ENCODE assay signal across 9 cellular contexts in genomic region chr7:102891693-102892261, GRCh38. TPM values are rescaled to one million over a fixed set of nuclear protein-coding genes. Genes with fewer than 3 reads are reported as not detected.
A peak's percentile ranks its signal among the peaks of the same experiment; 100 is the strongest.
DNase-seq lines count a peak whose midpoint lies in the region; ATAC-seq, FAIRE-seq and TF ChIP-seq lines count a peak whose summit lies in the region.
"Had no signal": no experiment of that assay in that cellular context is flagged by ENCODE, and none has a peak within 500 bp of the region (broad histone marks: within the 10 kb centered on the region; RNA-seq: fewer than 3 reads in every experiment).

No MANE protein-coding gene starts in this region.

- H3K36me3 Mint-ChIP-seq in brain: no peaks in the 10 kb centered on the region
- H3K36me3 Mint-ChIP-seq in activated naive CD8-positive, alpha-beta T cell treated with anti-CD3 and anti-CD28 coated beads, Interleukin-2, amount 50 U/mL, for 24 hours (ENCODE audit: low read depth): no peaks in the 10 kb centered on the region
- H3K36me3 Mint-ChIP-seq: memory B cell had no signal

- FAIRE-seq in GM19239 (lab: Jason Lieb, UNC): no peak

- H3K4me3 ChIP-seq in lung: no peak overlapping the region

- H3K27ac Mint-ChIP-seq in brain: peak overlapping the region in 3 of 5 experiments; percentile 69 to 92 (median 70)
- H3K27ac Mint-ChIP-seq in activated naive CD8-positive, alpha-beta T cell treated with anti-CD3 and anti-CD28 coated beads, Interleukin-2, amount 50 U/mL, for 24 hours: no peak overlapping the region
- H3K27ac Mint-ChIP-seq: memory B cell had no signal

- TF ChIP-seq CTCF in brain (conservative IDR thresholded peaks at IDR 0.05) (no peak), lung (IDR thresholded peaks at IDR 0.05; ENCODE audit: control extremely low read depth, extremely low read depth) (no peak)

- peak; percentile 39 for ATAC-seq in lung (ENCODE audit: insufficient read depth, low FRiP score)
- ATAC-seq in HG02678 (IDR thresholded peaks at IDR 0.05; ENCODE audit: unreplicated experiment): no peak
- no peak for ATAC-seq in GM21576 (IDR thresholded peaks at IDR 0.05; ENCODE audit: unreplicated experiment)
- no peak for ATAC-seq in activated naive CD8-positive, alpha-beta T cell treated with anti-CD3 and anti-CD28 coated beads, Interleukin-2, amount 50 U/mL, for 24 hours

- in situ Hi-C loops in ACHN (cut with HindIII; ENCODE audit: low pct_ligation_motif_present, low pct_unique_long_range_greater_than_20kb, low sequenced_read_pairs): no loop called here

- DNase-seq in ACHN (peak; percentile 73), LoVo (ENCODE audit: low spot score) (peak; percentile 58), lung (ENCODE audit: low spot score) (no peak), GM19239 (ENCODE audit: insufficient read length, low spot score) (no peak)
- DNase-seq in activated naive CD8-positive, alpha-beta T cell treated with anti-CD3 and anti-CD28 coated beads, Interleukin-2, amount 50 U/mL, for 24 hours: no peak

- 59 to 75% methylated on average over 1 of the region's 1 CpG for WGBS in lung, 2 donors

- no peak overlapping the region for H3K27ac ChIP-seq in lung (ENCODE audit: low read depth in 1 of 2, low read length in 1 of 2)

- H3K9me3 ChIP-seq in lung (ENCODE audit: control insufficient read depth in 2 of 2, insufficient read depth in 1 of 2, low read length in 1 of 2): no peaks in the 10 kb centered on the region

- H3K4me1 Mint-ChIP-seq in brain: peaks cover 30% of the 10 kb centered on the region
- no peaks in the 10 kb centered on the region for H3K4me1 Mint-ChIP-seq in activated naive CD8-positive, alpha-beta T cell treated with anti-CD3 and anti-CD28 coated beads, Interleukin-2, amount 50 U/mL, for 24 hours

- H3K27me3 ChIP-seq in lung (ENCODE audit: control insufficient read depth, insufficient read depth): no peaks in the 10 kb centered on the region

- H3K9me3 Mint-ChIP-seq in brain: no peaks in the 10 kb centered on the region
- H3K9me3 Mint-ChIP-seq in activated naive CD8-positive, alpha-beta T cell treated with anti-CD3 and anti-CD28 coated beads, Interleukin-2, amount 50 U/mL, for 24 hours: no peaks in the 10 kb centered on the region
- H3K9me3 Mint-ChIP-seq: memory B cell had no signal

- peak overlapping the region in 2 of 5 experiments; percentile 30 to 50 for H3K4me3 Mint-ChIP-seq in brain
- no peak overlapping the region for H3K4me3 Mint-ChIP-seq in activated naive CD8-positive, alpha-beta T cell treated with anti-CD3 and anti-CD28 coated beads, Interleukin-2, amount 50 U/mL, for 24 hours
- H3K4me3 Mint-ChIP-seq: memory B cell had no signal

- peaks cover 2 to 15% of the 10 kb centered on the region in 2 donors for H3K4me1 ChIP-seq in lung (ENCODE audit: control insufficient read depth in 2 of 2, insufficient read depth in 2 of 2, low read length in 2 of 2)

- H3K27me3 Mint-ChIP-seq in brain: no peaks in the 10 kb centered on the region
- no peaks in the 10 kb centered on the region for H3K27me3 Mint-ChIP-seq in activated naive CD8-positive, alpha-beta T cell treated with anti-CD3 and anti-CD28 coated beads, Interleukin-2, amount 50 U/mL, for 24 hours

- H3K36me3 ChIP-seq in lung (ENCODE audit: control insufficient read depth in 2 of 2, insufficient read depth in 2 of 2, low read length in 2 of 2): peaks cover 0 to 1% of the 10 kb centered on the region in 2 donors

RNA-seq across cellular contexts. Expression of gene LRRC17, which starts 21.0 kb away (rescaled TPM):
- polyA plus RNA-seq in brain (ENCODE audit: insufficient read depth, low read depth, low replicate concordance): 0.95 TPM
- total RNA-seq in lung: 10 to 100 TPM in 1 of 2 donors, 1 to 10 TPM in 1; 3.2 to 81.6 TPM
- 1 to 10 TPM in 1 of 2 donors, under 1 TPM in 1; 0.63 to 1.1 TPM for polyA plus RNA-seq in lung

Comparison
In these comparisons a context has a peak if more than half of its experiments do, and no peak if none do; other contexts are left out.
1. DNase-seq: peak in ACHN (single experiment) and LoVo (single experiment); none in lung (single experiment), GM19239 (single experiment) and activated naive CD8-positive, alpha-beta T cell treated with anti-CD3 and anti-CD28 coated beads, Interleukin-2, amount 50 U/mL, for 24 hours (single experiment).